8 cellular contexts compared by ENCODE assay signal in the genomic region with DNA sequence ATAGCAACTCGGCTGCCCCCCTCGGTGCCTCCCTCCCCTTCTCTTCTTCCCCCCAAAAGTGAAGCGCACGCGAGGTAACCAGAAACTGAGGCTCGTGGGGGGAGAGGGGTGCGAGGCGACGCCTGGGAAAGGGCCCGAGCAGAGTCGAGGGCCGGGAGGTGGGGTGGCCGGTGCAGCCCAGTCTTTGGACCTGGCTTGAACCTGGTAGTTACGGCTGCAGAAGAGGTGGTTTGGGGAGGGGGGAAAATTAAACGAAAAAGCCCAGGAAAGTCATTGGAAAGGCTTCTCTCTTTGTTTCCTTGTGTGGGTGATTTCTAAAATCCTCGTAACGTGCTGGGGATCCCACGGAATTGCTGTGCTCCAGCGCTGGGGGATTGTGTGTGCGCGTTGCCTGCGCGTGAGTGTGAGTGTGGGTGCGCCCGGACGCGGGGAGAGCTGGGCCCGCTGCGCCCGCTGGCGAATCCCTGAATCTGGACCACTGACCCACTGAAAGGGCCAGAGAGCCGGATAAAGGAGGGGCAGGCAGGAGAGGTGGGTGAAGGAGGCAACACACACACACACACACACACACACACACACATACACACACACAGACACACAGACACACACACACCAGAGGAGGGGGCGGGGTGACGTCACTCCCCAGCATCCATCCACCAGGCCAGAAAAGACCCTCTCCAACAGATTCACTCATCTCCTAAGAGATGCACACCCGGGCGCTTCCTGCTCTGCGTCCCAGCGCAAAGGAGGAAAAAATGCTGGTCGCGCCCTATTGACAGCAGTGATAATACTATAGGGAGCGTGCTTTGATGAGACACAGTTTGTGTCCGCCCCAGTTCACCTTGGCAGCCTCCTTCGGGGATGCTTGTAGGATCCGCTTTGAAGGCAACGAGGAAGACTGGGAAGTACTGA.
DNase-seq lines count a peak whose midpoint lies in the region; ATAC-seq and TF ChIP-seq lines count a peak whose summit lies in the region.

No MANE protein-coding gene starts in this region.

- WGBS in right cardiac atrium: 13% methylated on average over 45 of the region's 45 CpGs

- H3K36me3 Mint-ChIP-seq in activated T-helper 2 cell treated with anti-CD3 and anti-CD28 coated beads, Interferon-gamma antibody, Interleukin-2, Interleukin-4, amounts not matched to agents 10 μg/mL and 5 μg/mL and 100 μg/mL, durations not matched to agents 14 hours and 24 hours and 36 hours (ENCODE audit: low read depth): no peaks in the 10 kb centered on the region

- no peak for DNase-seq in activated T-helper 2 cell treated with anti-CD3 and anti-CD28 coated beads, Interferon-gamma antibody, Interleukin-2, Interleukin-4, amounts not matched to agents 10 μg/mL and 5 μg/mL and 100 μg/mL, durations not matched to agents 14 hours and 24 hours and 36 hours (ENCODE audit: low spot score)
- DNase-seq in right cardiac atrium (peak in 2 of 3 donors; percentile 6 to 56), retinal pigment epithelial cell (ENCODE audit: low read depth) (no peak), erythroblast (lab: John Stamatoyannopoulos, UW) (no peak), AG08396 (ENCODE audit: low spot score) (no peak), middle frontal gyrus (ENCODE audit: extremely low spot score, low spot score) (no peak)

- no peak overlapping the region for H3K27ac Mint-ChIP-seq in activated T-helper 2 cell treated with anti-CD3 and anti-CD28 coated beads, Interferon-gamma antibody, Interleukin-2, Interleukin-4, amounts not matched to agents 10 μg/mL and 5 μg/mL and 100 μg/mL, durations not matched to agents 14 hours and 24 hours and 36 hours

- H3K27ac ChIP-seq in right cardiac atrium (ENCODE audit: low read length): no peak overlapping the region

- ATAC-seq in right cardiac atrium: peak; percentile 35 to 37
- ATAC-seq in HG02840 (IDR thresholded peaks at IDR 0.05; ENCODE audit: low FRiP score, unreplicated experiment): no peak

- no peak for TF ChIP-seq CTCF in retinal pigment epithelial cell (conservative IDR thresholded peaks at IDR 0.05; ENCODE audit: low read depth, low read length)

- intact Hi-C loops in activated T-helper 2 cell treated with anti-CD3 and anti-CD28 coated beads, Interferon-gamma antibody, Interleukin-2, Interleukin-4, amounts not matched to agents 10 μg/mL and 5 μg/mL and 100 μg/mL, durations not matched to agents 14 hours and 24 hours and 36 hours (cut with micrococcal nuclease): no loop called here
- intact Hi-C loops in right cardiac atrium (cut with DNase I): no loop called here

- peaks cover 3% of the 10 kb centered on the region for H3K27me3 ChIP-seq in right cardiac atrium (ENCODE audit: control insufficient read depth, insufficient read depth)

- TF ChIP-seq POLR2A in erythroblast (IDR thresholded peaks at IDR 0.05; ENCODE audit: low read length): no peak

- no peaks in the 10 kb centered on the region for H3K9me3 ChIP-seq in ES-I3 (ENCODE audit: control insufficient read depth, insufficient read depth, low read length)
- no peaks in the 10 kb centered on the region for H3K9me3 ChIP-seq in right cardiac atrium (ENCODE audit: control insufficient read depth, low read length)

- H3K9me3 Mint-ChIP-seq in activated T-helper 2 cell treated with anti-CD3 and anti-CD28 coated beads, Interferon-gamma antibody, Interleukin-2, Interleukin-4, amounts not matched to agents 10 μg/mL and 5 μg/mL and 100 μg/mL, durations not matched to agents 14 hours and 24 hours and 36 hours: no peaks in the 10 kb centered on the region

- H3K9ac ChIP-seq in ES-I3 (ENCODE audit: low read depth, low read length): peak overlapping the region; percentile 91

- peaks cover 10% of the 10 kb centered on the region for H3K4me1 Mint-ChIP-seq in activated T-helper 2 cell treated with anti-CD3 and anti-CD28 coated beads, Interferon-gamma antibody, Interleukin-2, Interleukin-4, amounts not matched to agents 10 μg/mL and 5 μg/mL and 100 μg/mL, durations not matched to agents 14 hours and 24 hours and 36 hours (ENCODE audit: low read depth)

- peaks cover 50% of the 10 kb centered on the region for H3K27me3 Mint-ChIP-seq in activated T-helper 2 cell treated with anti-CD3 and anti-CD28 coated beads, Interferon-gamma antibody, Interleukin-2, Interleukin-4, amounts not matched to agents 10 μg/mL and 5 μg/mL and 100 μg/mL, durations not matched to agents 14 hours and 24 hours and 36 hours (ENCODE audit: low read depth)

- H3K4me3 ChIP-seq in right cardiac atrium (ENCODE audit: low read length) (peak overlapping the region; percentile 54), retinal pigment epithelial cell (ENCODE audit: low read length) (peak overlapping the region; percentile 82)

- H3K36me3 ChIP-seq in ES-I3 (ENCODE audit: insufficient read depth, low read length): no peaks in the 10 kb centered on the region

- H3K4me3 Mint-ChIP-seq in activated T-helper 2 cell treated with anti-CD3 and anti-CD28 coated beads, Interferon-gamma antibody, Interleukin-2, Interleukin-4, amounts not matched to agents 10 μg/mL and 5 μg/mL and 100 μg/mL, durations not matched to agents 14 hours and 24 hours and 36 hours (ENCODE audit: low read depth): peak overlapping the region; percentile 62

- H3K4me1 ChIP-seq in ES-I3 (ENCODE audit: insufficient read depth, low read length) (peaks cover 3% of the 10 kb centered on the region; the same call in 1 of the 2 replicates), right cardiac atrium (ENCODE audit: control insufficient read depth, insufficient read depth, low read length) (no peaks in the 10 kb centered on the region)

Comparison
In these comparisons a context has a peak if more than half of its experiments do, and no peak if none do; other contexts are left out.
1. DNase-seq: peak in right cardiac atrium (2 of 3); none in activated T-helper 2 cell treated with anti-CD3 and anti-CD28 coated beads, Interferon-gamma antibody, Interleukin-2, Interleukin-4, amounts not matched to agents 10 μg/mL and 5 μg/mL and 100 μg/mL, durations not matched to agents 14 hours and 24 hours and 36 hours (single experiment), retinal pigment epithelial cell (single experiment), erythroblast (0 of 2), AG08396 (single experiment) and middle frontal gyrus (single experiment).